8 cellular contexts compared by ENCODE assay signal in the genomic region with DNA sequence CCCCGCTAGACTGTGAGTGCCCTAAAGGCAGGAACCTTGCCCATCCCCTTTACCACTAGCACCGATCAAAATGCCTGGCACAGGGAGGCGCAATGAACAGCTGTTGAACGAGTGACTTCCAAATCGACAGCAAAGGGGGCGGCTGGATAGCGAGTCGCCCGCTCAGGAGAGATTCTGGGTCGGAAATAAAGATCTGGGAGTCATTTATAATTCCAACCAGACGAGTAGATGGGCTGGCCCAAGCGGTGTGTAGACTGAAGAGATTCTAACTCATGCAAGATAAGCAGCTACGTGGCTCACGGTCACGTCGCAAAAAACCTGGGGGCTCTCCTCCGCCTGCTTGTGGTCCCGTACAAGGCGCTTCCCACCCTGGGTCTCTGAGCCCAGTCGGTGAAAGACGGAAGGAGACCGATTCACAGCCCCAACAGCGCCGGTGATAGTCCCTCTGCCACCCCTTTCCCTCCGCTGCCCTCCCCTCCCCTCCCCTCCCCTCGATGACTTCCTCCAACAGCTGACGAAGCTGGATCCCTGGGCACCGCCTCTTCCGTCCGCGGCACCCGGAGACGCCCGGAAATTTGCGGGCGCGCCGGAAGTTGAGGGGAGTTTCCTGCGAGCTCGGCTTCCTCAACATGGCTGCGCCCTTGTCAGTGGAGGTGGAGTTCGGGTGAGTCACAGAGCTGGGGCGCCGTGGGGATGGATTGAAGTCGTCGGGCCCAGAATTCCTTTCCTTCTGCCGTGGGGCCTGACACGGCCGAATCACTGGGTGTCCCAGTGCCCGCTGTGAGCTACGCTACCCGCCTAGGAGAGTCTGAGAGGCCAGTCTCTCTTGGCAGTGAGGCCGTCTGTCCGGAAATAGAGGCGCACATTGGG. TPM values are rescaled to one million over a fixed set of nuclear protein-coding genes. Genes with fewer than 3 reads are reported as not detected.
DNase-seq lines count a peak whose midpoint lies in the region; ATAC-seq, FAIRE-seq and TF ChIP-seq lines count a peak whose summit lies in the region.

A gene (plus strand): TSS at position 623 of the 870 bp plus-strand sequence. CDS start 7 bp downstream, at position 630.

- FAIRE-seq in endometrium (lab: Jason Lieb, UNC) = peak; percentile 53

- H3K27ac ChIP-seq in OCI-LY1 (ENCODE audit: low read depth, low read length, poor library complexity, severe bottlenecking) = peak within 1 kb of the TSS; percentile 22

- H3K4me1 ChIP-seq in OCI-LY1 (ENCODE audit: insufficient read depth, low read length, severe bottlenecking) = peaks cover 21% of the 10 kb centered on the region

- no peaks in the 10 kb centered on the region for H3F3A ChIP-seq in OCI-LY1 (ENCODE audit: insufficient read depth, low read length)

- H3K4me2 ChIP-seq in OCI-LY1 (ENCODE audit: low read length) = peak within 1 kb of the TSS; percentile 96

- peak within 1 kb of the TSS; percentile 89 for H3K4me3 Mint-ChIP-seq in mesothelial cell of epicardium

- no peaks in the 10 kb centered on the region for H3K9me3 ChIP-seq in OCI-LY1 (ENCODE audit: low read length)

- H3K27me3 Mint-ChIP-seq in mesothelial cell of epicardium (ENCODE audit: low read depth) = no peaks in the 10 kb centered on the region

- no peaks in the 10 kb centered on the region for H3K36me3 Mint-ChIP-seq in mesothelial cell of epicardium

- H3K79me2 ChIP-seq in OCI-LY1 (ENCODE audit: insufficient read depth, low read length) = peaks cover 22% of the 10 kb centered on the region

- peaks cover 30% of the 10 kb centered on the region for H3K4me1 Mint-ChIP-seq in mesothelial cell of epicardium

- peak within 1 kb of the TSS; percentile 99 for H3K27ac Mint-ChIP-seq in mesothelial cell of epicardium

- no peaks in the 10 kb centered on the region for H3K9me2 ChIP-seq in OCI-LY1 (ENCODE audit: low read depth, low read length)

- peak within 1 kb of the TSS; percentile 78 for H3K9ac ChIP-seq in OCI-LY1 (ENCODE audit: low read length)

- 0 out of 2 replicates have a peak within 1 kb of the TSS, but pooled peaks have one; percentile 38 for H2AFZ ChIP-seq in OCI-LY1 (ENCODE audit: low read length)

- TF ChIP-seq CTCF in OCI-LY1 (IDR thresholded peaks at IDR 0.05; ENCODE audit: low read length) = peak; percentile 18; the same call in 1 of the 2 replicates
- TF ChIP-seq CTCF in mesothelial cell of epicardium (IDR thresholded peaks at IDR 0.05; ENCODE audit: unreplicated experiment) = no peak

- peak within 1 kb of the TSS; percentile 85 for H3K4me3 ChIP-seq in OCI-LY1 (ENCODE audit: low read depth, low read length, poor library complexity, severe bottlenecking)

- no peaks in the 10 kb centered on the region for H4K20me1 ChIP-seq in OCI-LY1 (ENCODE audit: insufficient read depth, low read length)

- peaks cover 15% of the 10 kb centered on the region; the same call in 1 of the 2 replicates for H3K36me3 ChIP-seq in OCI-LY1 (ENCODE audit: insufficient read depth, low read length)

- peak; percentile 97 for DNase-seq in D341Med (ENCODE audit: low spot score)
- DNase-seq in HuH-7 (ENCODE audit: low spot score) = peak; percentile 99
- DNase-seq in activated CD8-positive, alpha-beta memory T cell treated with anti-CD3 and anti-CD28 coated beads, Interleukin-2, amount 50 U/mL, for 4 hours = peak; percentile 96
- DNase-seq in mesothelial cell of epicardium (ENCODE audit: low spot score in 2 of 2, unreplicated experiment in 2 of 2) = peak; percentile 84 to 91
- peak; percentile 92 to 96 for DNase-seq in stimulated activated CD8-positive, alpha-beta memory T cell treated with anti-CD3 and anti-CD28 coated beads, Interleukin-15, amount 100 ng/mL, for 4 hours (ENCODE audit: low read depth in 2 of 2)

- H3K9me3 Mint-ChIP-seq in mesothelial cell of epicardium = no peaks in the 10 kb centered on the region

- H3K27me3 ChIP-seq in OCI-LY1 (ENCODE audit: insufficient read depth, low read length) = no peaks in the 10 kb centered on the region

- ATAC-seq in GM21515 (IDR thresholded peaks at IDR 0.05; ENCODE audit: unreplicated experiment) = peak; percentile 82

RNA-seq across cellular contexts. Expression of the gene that starts here (rescaled TPM):
- total RNA-seq in mesothelial cell of epicardium = 46.6 to 54.9 TPM (median 51.5 TPM) in 3 replicates

Comparison
In these comparisons a context has a peak if more than half of its experiments do, and no peak if none do; other contexts are left out.
1. Peak in every context shown above with its lines: DNase-seq, ATAC-seq, H3K4me3 ChIP-seq and H3K27ac ChIP-seq.